ENCODE assay signal across 1 cellular context in the genomic region with DNA sequence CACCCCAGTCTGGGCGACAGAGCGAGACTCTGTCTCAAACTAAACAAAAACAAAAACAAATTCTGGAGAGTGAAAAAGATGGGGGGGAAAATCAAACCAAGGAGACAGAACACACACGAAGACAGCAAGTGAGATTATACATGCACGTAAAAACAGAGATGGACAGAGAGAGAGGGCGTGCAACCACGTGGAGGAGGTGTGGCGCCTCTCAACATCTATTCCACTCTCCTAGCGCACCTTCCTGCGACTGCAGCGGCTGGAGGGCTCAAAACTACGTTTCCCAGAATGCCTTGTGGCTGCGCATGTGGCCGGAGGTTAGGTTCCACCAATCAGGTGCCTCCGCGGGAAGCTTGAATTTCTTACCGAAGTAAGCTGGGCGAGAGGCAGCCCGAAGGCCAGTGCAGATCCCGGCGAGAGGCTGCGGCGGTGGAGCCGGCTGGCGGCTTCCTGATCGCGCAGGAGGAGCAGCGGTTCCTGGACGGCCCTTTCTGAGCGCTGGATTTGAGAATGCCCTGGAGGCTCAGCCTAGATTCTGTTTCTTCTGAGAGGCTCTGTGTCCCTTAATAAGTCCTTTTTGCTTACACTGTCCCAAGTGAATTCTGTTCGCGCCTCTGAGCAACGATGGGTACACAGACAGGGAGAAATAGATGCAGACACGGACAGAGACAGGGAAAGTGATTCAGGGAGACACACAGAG.
TF ChIP-seq lines count a peak whose summit lies in the region.

No MANE protein-coding gene starts in this region.

TF ChIP-seq in K562, 482 proteins besides CTCF, POLR2A, EP300 and RAD21 (continued from another document and continues in another):
- TF ChIP-seq, protein P1, sequence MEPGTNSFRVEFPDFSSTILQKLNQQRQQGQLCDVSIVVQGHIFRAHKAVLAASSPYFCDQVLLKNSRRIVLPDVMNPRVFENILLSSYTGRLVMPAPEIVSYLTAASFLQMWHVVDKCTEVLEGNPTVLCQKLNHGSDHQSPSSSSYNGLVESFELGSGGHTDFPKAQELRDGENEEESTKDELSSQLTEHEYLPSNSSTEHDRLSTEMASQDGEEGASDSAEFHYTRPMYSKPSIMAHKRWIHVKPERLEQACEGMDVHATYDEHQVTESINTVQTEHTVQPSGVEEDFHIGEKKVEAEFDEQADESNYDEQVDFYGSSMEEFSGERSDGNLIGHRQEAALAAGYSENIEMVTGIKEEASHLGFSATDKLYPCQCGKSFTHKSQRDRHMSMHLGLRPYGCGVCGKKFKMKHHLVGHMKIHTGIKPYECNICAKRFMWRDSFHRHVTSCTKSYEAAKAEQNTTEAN (CRISPR knock-in tag; IDR thresholded peaks at IDR 0.05) = no peak
- no peak for TF ChIP-seq CHCHD3 (CRISPR knock-in tag; IDR thresholded peaks at IDR 0.05)
- no peak for TF ChIP-seq SMAD3 (CRISPR knock-in tag; conservative IDR thresholded peaks at IDR 0.05)
- TF ChIP-seq TCFL5 (CRISPR knock-in tag; conservative IDR thresholded peaks at IDR 0.05) = no peak
- TF ChIP-seq NR2F6 (CRISPR knock-in tag; IDR thresholded peaks at IDR 0.05) = no peak
- TF ChIP-seq ZNF133 (CRISPR knock-in tag; IDR thresholded peaks at IDR 0.05) = no peak
- TF ChIP-seq RBBP5 (IDR thresholded peaks at IDR 0.05; ENCODE audit: borderline replicate concordance, insufficient read depth, low read length, poor library complexity, severe bottlenecking) = no peak
- TF ChIP-seq TCF7 (IDR thresholded peaks at IDR 0.05; ENCODE audit: borderline replicate concordance) = no peak
- no peak for TF ChIP-seq GTF2E2 (tag; IDR thresholded peaks at IDR 0.05)
- TF ChIP-seq XRCC5 (IDR thresholded peaks at IDR 0.05; ENCODE audit: low read depth, low read length) = no peak
- no peak for TF ChIP-seq NFIC (IDR thresholded peaks at IDR 0.05)
- peak; percentile 48 for TF ChIP-seq ELF1 (tag; IDR thresholded peaks at IDR 0.05)
- TF ChIP-seq HNRNPUL1 (IDR thresholded peaks at IDR 0.05; ENCODE audit: low read length) = no peak
- TF ChIP-seq ZNF239 (CRISPR knock-in tag; IDR thresholded peaks at IDR 0.05) = no peak
- TF ChIP-seq ZNF780A (CRISPR knock-in tag; IDR thresholded peaks at IDR 0.05) = no peak
- TF ChIP-seq ZNF589 (CRISPR knock-in tag; IDR thresholded peaks at IDR 0.05; ENCODE audit: low read depth) = no peak
- no peak for TF ChIP-seq ZNF717 (CRISPR knock-in tag; IDR thresholded peaks at IDR 0.05)
- no peak for TF ChIP-seq POU5F1 (IDR thresholded peaks at IDR 0.05; ENCODE audit: borderline replicate concordance, low read depth, low read length, partially characterized antibody)
- TF ChIP-seq, protein P2, sequence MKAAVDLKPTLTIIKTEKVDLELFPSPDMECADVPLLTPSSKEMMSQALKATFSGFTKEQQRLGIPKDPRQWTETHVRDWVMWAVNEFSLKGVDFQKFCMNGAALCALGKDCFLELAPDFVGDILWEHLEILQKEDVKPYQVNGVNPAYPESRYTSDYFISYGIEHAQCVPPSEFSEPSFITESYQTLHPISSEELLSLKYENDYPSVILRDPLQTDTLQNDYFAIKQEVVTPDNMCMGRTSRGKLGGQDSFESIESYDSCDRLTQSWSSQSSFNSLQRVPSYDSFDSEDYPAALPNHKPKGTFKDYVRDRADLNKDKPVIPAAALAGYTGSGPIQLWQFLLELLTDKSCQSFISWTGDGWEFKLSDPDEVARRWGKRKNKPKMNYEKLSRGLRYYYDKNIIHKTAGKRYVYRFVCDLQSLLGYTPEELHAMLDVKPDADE (conservative IDR thresholded peaks at IDR 0.05; ENCODE audit: control insufficient read depth, low read depth, low read length) = peak; percentile 91; the same call in 1 of the 2 replicates
- TF ChIP-seq, protein P3, sequence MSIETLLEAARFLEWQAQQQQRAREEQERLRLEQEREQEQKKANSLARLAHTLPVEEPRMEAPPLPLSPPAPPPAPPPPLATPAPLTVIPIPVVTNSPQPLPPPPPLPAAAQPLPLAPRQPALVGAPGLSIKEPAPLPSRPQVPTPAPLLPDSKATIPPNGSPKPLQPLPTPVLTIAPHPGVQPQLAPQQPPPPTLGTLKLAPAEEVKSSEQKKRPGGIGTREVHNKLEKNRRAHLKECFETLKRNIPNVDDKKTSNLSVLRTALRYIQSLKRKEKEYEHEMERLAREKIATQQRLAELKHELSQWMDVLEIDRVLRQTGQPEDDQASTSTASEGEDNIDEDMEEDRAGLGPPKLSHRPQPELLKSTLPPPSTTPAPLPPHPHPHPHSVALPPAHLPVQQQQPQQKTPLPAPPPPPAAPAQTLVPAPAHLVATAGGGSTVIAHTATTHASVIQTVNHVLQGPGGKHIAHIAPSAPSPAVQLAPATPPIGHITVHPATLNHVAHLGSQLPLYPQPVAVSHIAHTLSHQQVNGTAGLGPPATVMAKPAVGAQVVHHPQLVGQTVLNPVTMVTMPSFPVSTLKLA (conservative IDR thresholded peaks at IDR 0.05) = peak; percentile 73 to 91
- TF ChIP-seq, protein P4, sequence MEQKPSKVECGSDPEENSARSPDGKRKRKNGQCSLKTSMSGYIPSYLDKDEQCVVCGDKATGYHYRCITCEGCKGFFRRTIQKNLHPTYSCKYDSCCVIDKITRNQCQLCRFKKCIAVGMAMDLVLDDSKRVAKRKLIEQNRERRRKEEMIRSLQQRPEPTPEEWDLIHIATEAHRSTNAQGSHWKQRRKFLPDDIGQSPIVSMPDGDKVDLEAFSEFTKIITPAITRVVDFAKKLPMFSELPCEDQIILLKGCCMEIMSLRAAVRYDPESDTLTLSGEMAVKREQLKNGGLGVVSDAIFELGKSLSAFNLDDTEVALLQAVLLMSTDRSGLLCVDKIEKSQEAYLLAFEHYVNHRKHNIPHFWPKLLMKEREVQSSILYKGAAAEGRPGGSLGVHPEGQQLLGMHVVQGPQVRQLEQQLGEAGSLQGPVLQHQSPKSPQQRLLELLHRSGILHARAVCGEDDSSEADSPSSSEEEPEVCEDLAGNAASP (IDR thresholded peaks at IDR 0.05) = no peak
- peak; percentile 60; the same call in 1 of the 2 replicates for TF ChIP-seq ESRRA (IDR thresholded peaks at IDR 0.05; ENCODE audit: borderline replicate concordance, low read depth)
- peak; percentile 16 for TF ChIP-seq ZFP36 (IDR thresholded peaks at IDR 0.05; ENCODE audit: low read depth, low read length, partially characterized antibody)
- TF ChIP-seq ZKSCAN1 (IDR thresholded peaks at IDR 0.05; ENCODE audit: low read depth, low read length) = no peak
- TF ChIP-seq ARNT (IDR thresholded peaks at IDR 0.05) = peak in 1 of 2 experiments; percentile 39; a peak in 1 of 4 replicates
- TF ChIP-seq EP400 (IDR thresholded peaks at IDR 0.05) = peak; percentile 81
- TF ChIP-seq NFYB (IDR thresholded peaks at IDR 0.05; ENCODE audit: extremely low read depth, insufficient read length) = peak; percentile 99
- TF ChIP-seq BCOR (IDR thresholded peaks at IDR 0.05) = no peak
- no peak for TF ChIP-seq SMAD2 (IDR thresholded peaks at IDR 0.05; ENCODE audit: low read depth, low read length)
- TF ChIP-seq, protein P5, sequence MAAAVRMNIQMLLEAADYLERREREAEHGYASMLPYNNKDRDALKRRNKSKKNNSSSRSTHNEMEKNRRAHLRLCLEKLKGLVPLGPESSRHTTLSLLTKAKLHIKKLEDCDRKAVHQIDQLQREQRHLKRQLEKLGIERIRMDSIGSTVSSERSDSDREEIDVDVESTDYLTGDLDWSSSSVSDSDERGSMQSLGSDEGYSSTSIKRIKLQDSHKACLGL (CRISPR knock-in tag; IDR thresholded peaks at IDR 0.05; ENCODE audit: borderline replicate concordance, poor library complexity, severe bottlenecking) = no peak
- TF ChIP-seq, protein P6, sequence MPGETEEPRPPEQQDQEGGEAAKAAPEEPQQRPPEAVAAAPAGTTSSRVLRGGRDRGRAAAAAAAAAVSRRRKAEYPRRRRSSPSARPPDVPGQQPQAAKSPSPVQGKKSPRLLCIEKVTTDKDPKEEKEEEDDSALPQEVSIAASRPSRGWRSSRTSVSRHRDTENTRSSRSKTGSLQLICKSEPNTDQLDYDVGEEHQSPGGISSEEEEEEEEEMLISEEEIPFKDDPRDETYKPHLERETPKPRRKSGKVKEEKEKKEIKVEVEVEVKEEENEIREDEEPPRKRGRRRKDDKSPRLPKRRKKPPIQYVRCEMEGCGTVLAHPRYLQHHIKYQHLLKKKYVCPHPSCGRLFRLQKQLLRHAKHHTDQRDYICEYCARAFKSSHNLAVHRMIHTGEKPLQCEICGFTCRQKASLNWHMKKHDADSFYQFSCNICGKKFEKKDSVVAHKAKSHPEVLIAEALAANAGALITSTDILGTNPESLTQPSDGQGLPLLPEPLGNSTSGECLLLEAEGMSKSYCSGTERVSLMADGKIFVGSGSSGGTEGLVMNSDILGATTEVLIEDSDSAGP (CRISPR knock-in tag; IDR thresholded peaks at IDR 0.05) = no peak
- TF ChIP-seq, protein P7, sequence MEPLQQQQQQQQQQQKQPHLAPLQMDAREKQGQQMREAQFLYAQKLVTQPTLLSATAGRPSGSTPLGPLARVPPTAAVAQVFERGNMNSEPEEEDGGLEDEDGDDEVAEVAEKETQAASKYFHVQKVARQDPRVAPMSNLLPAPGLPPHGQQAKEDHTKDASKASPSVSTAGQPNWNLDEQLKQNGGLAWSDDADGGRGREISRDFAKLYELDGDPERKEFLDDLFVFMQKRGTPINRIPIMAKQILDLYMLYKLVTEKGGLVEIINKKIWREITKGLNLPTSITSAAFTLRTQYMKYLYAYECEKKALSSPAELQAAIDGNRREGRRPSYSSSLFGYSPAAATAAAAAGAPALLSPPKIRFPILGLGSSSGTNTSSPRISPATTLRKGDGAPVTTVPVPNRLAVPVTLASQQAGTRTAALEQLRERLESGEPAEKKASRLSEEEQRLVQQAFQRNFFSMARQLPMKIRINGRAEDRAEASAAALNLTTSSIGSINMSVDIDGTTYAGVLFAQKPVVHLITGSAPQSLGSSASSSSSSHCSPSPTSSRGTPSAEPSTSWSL (CRISPR knock-in tag; IDR thresholded peaks at IDR 0.05; ENCODE audit: borderline replicate concordance) = no peak
- TF ChIP-seq, protein P8, sequence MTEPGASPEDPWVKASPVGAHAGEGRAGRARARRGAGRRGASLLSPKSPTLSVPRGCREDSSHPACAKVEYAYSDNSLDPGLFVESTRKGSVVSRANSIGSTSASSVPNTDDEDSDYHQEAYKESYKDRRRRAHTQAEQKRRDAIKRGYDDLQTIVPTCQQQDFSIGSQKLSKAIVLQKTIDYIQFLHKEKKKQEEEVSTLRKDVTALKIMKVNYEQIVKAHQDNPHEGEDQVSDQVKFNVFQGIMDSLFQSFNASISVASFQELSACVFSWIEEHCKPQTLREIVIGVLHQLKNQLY (CRISPR knock-in tag; conservative IDR thresholded peaks at IDR 0.05) = no peak
- TF ChIP-seq RB1 (IDR thresholded peaks at IDR 0.05; ENCODE audit: low read depth) = peak; percentile 56; the same call in 1 of the 2 replicates
- no peak for TF ChIP-seq ZNF79 (CRISPR knock-in tag; IDR thresholded peaks at IDR 0.05; ENCODE audit: low read depth)
- TF ChIP-seq ZNF695 (CRISPR knock-in tag; IDR thresholded peaks at IDR 0.05) = no peak
- TF ChIP-seq CXXC5 (CRISPR knock-in tag; IDR thresholded peaks at IDR 0.05) = peak; percentile 97
- TF ChIP-seq MAFK (IDR thresholded peaks at IDR 0.05; ENCODE audit: low read length) = no peak
- TF ChIP-seq BRCA1 (IDR thresholded peaks at IDR 0.05) = no peak
- no peak for TF ChIP-seq BRCA1 (CRISPR knock-in tag; IDR thresholded peaks at IDR 0.05)
- TF ChIP-seq, protein P9, sequence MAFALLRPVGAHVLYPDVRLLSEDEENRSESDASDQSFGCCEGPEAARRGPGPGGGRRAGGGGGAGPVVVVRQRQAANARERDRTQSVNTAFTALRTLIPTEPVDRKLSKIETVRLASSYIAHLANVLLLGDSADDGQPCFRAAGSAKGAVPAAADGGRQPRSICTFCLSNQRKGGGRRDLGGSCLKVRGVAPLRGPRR (CRISPR knock-in tag; IDR thresholded peaks at IDR 0.05) = no peak
- no peak for TF ChIP-seq ZBTB7A (IDR thresholded peaks at IDR 0.05; ENCODE audit: borderline replicate concordance, control insufficient read depth, low read depth, low read length)
- TF ChIP-seq SREBF1 (IDR thresholded peaks at IDR 0.05; ENCODE audit: borderline replicate concordance, low read depth, low read length) = no peak
- TF ChIP-seq GATA2 (CRISPR knock-in tag; IDR thresholded peaks at IDR 0.05) = no peak
- TF ChIP-seq FOS (IDR thresholded peaks at IDR 0.05; ENCODE audit: extremely low read depth, insufficient read length) = peak; percentile 87
- no peak for TF ChIP-seq HNRNPL (IDR thresholded peaks at IDR 0.05; ENCODE audit: low read depth, low read length)
- TF ChIP-seq ZNF121 (CRISPR knock-in tag; conservative IDR thresholded peaks at IDR 0.05) = no peak
- no peak for TF ChIP-seq ZSCAN32 (CRISPR knock-in tag; IDR thresholded peaks at IDR 0.05)
- TF ChIP-seq RBM22 (IDR thresholded peaks at IDR 0.05; ENCODE audit: low read depth, low read length, poor library complexity, severe bottlenecking) = no peak
- peak; percentile 79 for TF ChIP-seq TBP (optimal IDR thresholded peaks at IDR 0.05; ENCODE audit: low read depth, low read length)
- TF ChIP-seq ILK (tag; IDR thresholded peaks at IDR 0.05; ENCODE audit: borderline replicate concordance, low read depth) = no peak
- TF ChIP-seq RBM34 (IDR thresholded peaks at IDR 0.05; ENCODE audit: borderline replicate concordance, insufficient read depth, low read length) = no peak
- TF ChIP-seq, protein P10, sequence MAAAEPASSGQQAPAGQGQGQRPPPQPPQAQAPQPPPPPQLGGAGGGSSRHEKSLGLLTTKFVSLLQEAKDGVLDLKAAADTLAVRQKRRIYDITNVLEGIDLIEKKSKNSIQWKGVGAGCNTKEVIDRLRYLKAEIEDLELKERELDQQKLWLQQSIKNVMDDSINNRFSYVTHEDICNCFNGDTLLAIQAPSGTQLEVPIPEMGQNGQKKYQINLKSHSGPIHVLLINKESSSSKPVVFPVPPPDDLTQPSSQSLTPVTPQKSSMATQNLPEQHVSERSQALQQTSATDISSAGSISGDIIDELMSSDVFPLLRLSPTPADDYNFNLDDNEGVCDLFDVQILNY (CRISPR knock-in tag; IDR thresholded peaks at IDR 0.05) = peak; percentile 91; the same call in 1 of the 2 replicates
- no peak for TF ChIP-seq SNIP1 (IDR thresholded peaks at IDR 0.05; ENCODE audit: low read depth)
- TF ChIP-seq, protein P11, sequence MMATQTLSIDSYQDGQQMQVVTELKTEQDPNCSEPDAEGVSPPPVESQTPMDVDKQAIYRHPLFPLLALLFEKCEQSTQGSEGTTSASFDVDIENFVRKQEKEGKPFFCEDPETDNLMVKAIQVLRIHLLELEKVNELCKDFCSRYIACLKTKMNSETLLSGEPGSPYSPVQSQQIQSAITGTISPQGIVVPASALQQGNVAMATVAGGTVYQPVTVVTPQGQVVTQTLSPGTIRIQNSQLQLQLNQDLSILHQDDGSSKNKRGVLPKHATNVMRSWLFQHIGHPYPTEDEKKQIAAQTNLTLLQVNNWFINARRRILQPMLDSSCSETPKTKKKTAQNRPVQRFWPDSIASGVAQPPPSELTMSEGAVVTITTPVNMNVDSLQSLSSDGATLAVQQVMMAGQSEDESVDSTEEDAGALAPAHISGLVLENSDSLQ (IDR thresholded peaks at IDR 0.05) = no peak; the same call in 1 of the 2 replicates
- TF ChIP-seq ATF7 (IDR thresholded peaks at IDR 0.05) = peak; percentile 70
- TF ChIP-seq POLR2AphosphoS2 (IDR thresholded peaks at IDR 0.05; ENCODE audit: low read length) = no peak
- no peak for TF ChIP-seq FOXA3 (CRISPR knock-in tag; conservative IDR thresholded peaks at IDR 0.05 in 1 of 2, IDR thresholded peaks at IDR 0.05 in 1 of 2)
